8 cellular contexts compared by ENCODE assay signal in genomic region chr17:58710948-58711552, GRCh38. TPM values are rescaled to one million over a fixed set of nuclear protein-coding genes. Genes with fewer than 3 reads are reported as not detected.
A peak's percentile ranks its signal among the peaks of the same experiment; 100 is the strongest.
DNase-seq lines count a peak whose midpoint lies in the region; ATAC-seq and TF ChIP-seq lines count a peak whose summit lies in the region.

No MANE protein-coding gene starts in this region.

- H3K23ac ChIP-seq in mesenchymal stem cell (ENCODE audit: low read length in 2 of 2): no peak overlapping the region

- H3K4me3 Mint-ChIP-seq in chondrocyte (ENCODE audit: unreplicated experiment): no peak overlapping the region

- peaks cover 4% of the 10 kb centered on the region for H3K36me3 Mint-ChIP-seq in chondrocyte (ENCODE audit: low read depth)

- H2BK120ac ChIP-seq in mesenchymal stem cell (ENCODE audit: low read depth, low read length): no peak overlapping the region

- no peak overlapping the region for H4K91ac ChIP-seq in mesenchymal stem cell (ENCODE audit: low read length)

- H3K9ac ChIP-seq in mesenchymal stem cell (ENCODE audit: low read length): no peak overlapping the region

- H3K27ac Mint-ChIP-seq in chondrocyte (ENCODE audit: unreplicated experiment): no peak overlapping the region

- H3K4me1 ChIP-seq in SJCRH30 (no peaks in the 10 kb centered on the region), mesenchymal stem cell (ENCODE audit: control insufficient read depth, insufficient read depth, low read depth, low read length) (no peaks in the 10 kb centered on the region)

- H3K4me3 ChIP-seq in SJCRH30: no peak overlapping the region
- no peak overlapping the region for H3K4me3 ChIP-seq in mesenchymal stem cell (ENCODE audit: insufficient read depth in 1 of 2, low read depth in 1 of 2, low read length in 2 of 2)

- no peak overlapping the region for H3K4ac ChIP-seq in mesenchymal stem cell (ENCODE audit: low read depth in 1 of 2, low read length in 2 of 2)

- H3K27me3 Mint-ChIP-seq in chondrocyte (ENCODE audit: low read depth): no peaks in the 10 kb centered on the region

- peaks cover 22% of the 10 kb centered on the region for H3K36me3 ChIP-seq in SJCRH30
- peaks cover 0 to 24% of the 10 kb centered on the region in 2 experiments for H3K36me3 ChIP-seq in mesenchymal stem cell (ENCODE audit: control insufficient read depth in 1 of 2, insufficient read depth in 2 of 2, low read depth in 1 of 2, low read length in 2 of 2)

- H3K27ac ChIP-seq in SJCRH30 (no peak overlapping the region), mesenchymal stem cell (ENCODE audit: low read length, poor library complexity, severe bottlenecking) (no peak overlapping the region)

- H3K9me3 ChIP-seq in SJCRH30 (replicated peaks) (no peaks in the 10 kb centered on the region), mesenchymal stem cell (ENCODE audit: control insufficient read depth, low read length) (no peaks in the 10 kb centered on the region)

- peak; percentile 99 for TF ChIP-seq CTCF in chondrocyte (IDR thresholded peaks at IDR 0.05)

- DNase-seq in SIG-M5 treated with dmso at 0.1 percent for 504 hours (lab: John Stamatoyannopoulos, UW; ENCODE audit: unreplicated experiment) (peak; percentile 89), SIG-M5 (lab: John Stamatoyannopoulos, UW) (no peak), KG1 (lab: John Stamatoyannopoulos, UW) (peak; percentile 47), SJCRH30 (peak; percentile 40 to 74), chondrocyte (ENCODE audit: low spot score) (no peak), mesenchymal stem cell (peak; percentile 60)

- H3K4me1 Mint-ChIP-seq in chondrocyte (ENCODE audit: low read depth): peaks cover 4% of the 10 kb centered on the region

- no peak overlapping the region for H2AFZ ChIP-seq in mesenchymal stem cell (ENCODE audit: low read depth, low read length)

- H3K9me3 Mint-ChIP-seq in chondrocyte (ENCODE audit: low read depth): no peaks in the 10 kb centered on the region

- H3K79me1 ChIP-seq in mesenchymal stem cell (replicated peaks; ENCODE audit: low read length, poor library complexity, severe bottlenecking): no peaks in the 10 kb centered on the region

- no peak overlapping the region for H3K18ac ChIP-seq in mesenchymal stem cell (ENCODE audit: low read depth in 1 of 2, low read length in 2 of 2)

- no peak for ATAC-seq in HG03025 (IDR thresholded peaks at IDR 0.05; ENCODE audit: low FRiP score, unreplicated experiment)
- no peak for ATAC-seq in HG02938 (IDR thresholded peaks at IDR 0.05; ENCODE audit: unreplicated experiment)

- H3K4me2 ChIP-seq in mesenchymal stem cell (ENCODE audit: low read length, poor library complexity, severe bottlenecking): no peak overlapping the region

- H2AK5ac ChIP-seq in mesenchymal stem cell (ENCODE audit: low read length, severe bottlenecking): no peak overlapping the region

- no peak overlapping the region for H2BK15ac ChIP-seq in mesenchymal stem cell (ENCODE audit: low read depth, poor library complexity, severe bottlenecking)

- H3K14ac ChIP-seq in mesenchymal stem cell (ENCODE audit: low read length in 2 of 2): no peak overlapping the region

- no peaks in the 10 kb centered on the region for H3K27me3 ChIP-seq in SJCRH30
- no peaks in the 10 kb centered on the region for H3K27me3 ChIP-seq in mesenchymal stem cell (ENCODE audit: control insufficient read depth in 1 of 2, insufficient read depth in 1 of 2, low read length in 2 of 2)

- WGBS in mesenchymal stem cell: 98% methylated on average over 2 of the region's 4 CpGs

- no peak overlapping the region for H4K8ac ChIP-seq in mesenchymal stem cell (ENCODE audit: low read length)

- no peak overlapping the region for H2BK5ac ChIP-seq in mesenchymal stem cell (ENCODE audit: low read depth, low read length, poor library complexity, severe bottlenecking)

- H2BK12ac ChIP-seq in mesenchymal stem cell (ENCODE audit: low read length in 2 of 2): no peak overlapping the region

RNA-seq across cellular contexts. Expression of gene RAD51C, which starts 18.6 kb away (rescaled TPM):
- 71.5 and 91.2 TPM in 2 replicates for total RNA-seq in SJCRH30 (2014; rRNA removed; shearing (Covaris generic))
- 17.2 to 25.4 TPM (median 22.3 TPM) in 3 replicates for total RNA-seq in chondrocyte
- 14.0 TPM for polyA plus RNA-seq in mesenchymal stem cell (2013, experiment 1 of 2)
- polyA plus RNA-seq in mesenchymal stem cell (2013, experiment 2 of 2): 12.5 TPM

RNA-seq across cellular contexts. Expression of gene TEX14, which starts 19.2 kb away (rescaled TPM):
- 2.4 and 3.4 TPM in 2 replicates for total RNA-seq in SJCRH30 (2014; rRNA removed; shearing (Covaris generic))
- total RNA-seq in chondrocyte: 0.05 to 0.08 TPM in 2 of 3 replicates, not detected in the other
- polyA plus RNA-seq in mesenchymal stem cell (2013, experiment 1 of 2): 0.08 TPM
- polyA plus RNA-seq in mesenchymal stem cell (2013, experiment 2 of 2): 0.08 TPM

RNA-seq across cellular contexts. Expression of gene PPM1E, which starts 44.6 kb away (rescaled TPM):
- 2.7 and 3.2 TPM in 2 replicates for total RNA-seq in SJCRH30 (2014; rRNA removed; shearing (Covaris generic))
- 0.70 to 2.2 TPM (median 2.2 TPM) in 3 replicates for total RNA-seq in chondrocyte
- polyA plus RNA-seq in mesenchymal stem cell (2013, experiment 1 of 2): under 0.01 TPM
- 0.01 TPM for polyA plus RNA-seq in mesenchymal stem cell (2013, experiment 2 of 2)

Comparison
In these comparisons a context has a peak if more than half of its experiments do, and no peak if none do; other contexts are left out.
1. DNase-seq: peak in SIG-M5 treated with dmso at 0.1 percent for 504 hours (single experiment), KG1 (single experiment), SJCRH30 (2 of 2) and mesenchymal stem cell (single experiment); none in SIG-M5 (single experiment) and chondrocyte (single experiment).